ENCODE assay signal across 8 cellular contexts in genomic region chr10:32053392-32053791, GRCh38. TPM values are rescaled to one million over a fixed set of nuclear protein-coding genes. Genes with fewer than 3 reads are reported as not detected.
A peak's percentile ranks its signal among the peaks of the same experiment; 100 is the strongest.
DNase-seq lines count a peak whose midpoint lies in the region; ATAC-seq and TF ChIP-seq lines count a peak whose summit lies in the region.
"Not testable (repeated sequence)": the region's sequence is repeated elsewhere in the genome, so short reads cannot be mapped to it uniquely, and the experiment has no call there.

No MANE protein-coding gene starts in this region.

- DNase-seq in AG09309 (ENCODE audit: low read depth); HFF-Myc (ENCODE audit: extremely low read depth, low read depth); T-cell; effector memory CD8-positive, alpha-beta T cell: not testable (repeated sequence)

- H3K27ac Mint-ChIP-seq in T-cell; activated naive CD8-positive, alpha-beta T cell; stimulated activated memory B cell treated with anti-CD40 and anti-IgM and Interleukin-4, amounts not matched to agents 10 μg/mL and 1 μg/mL and 100 μg/mL, for 72 hours: not testable (repeated sequence)
- H3K27ac Mint-ChIP-seq in effector memory CD8-positive, alpha-beta T cell, result peak overlapping the region; percentile 84 to 87

- not testable (repeated sequence) for H3K27me3 ChIP-seq in neural cell (ENCODE audit: insufficient read depth, low read depth, low read length)

- peak overlapping the region; percentile 96 to 99 (median 96) for H3K4me3 Mint-ChIP-seq in T-cell
- peak overlapping the region; percentile 98 for H3K4me3 Mint-ChIP-seq in activated naive CD8-positive, alpha-beta T cell
- H3K4me3 Mint-ChIP-seq in effector memory CD8-positive, alpha-beta T cell, result peak overlapping the region; percentile 96 to 99
- peak overlapping the region; percentile 96 for H3K4me3 Mint-ChIP-seq in stimulated activated memory B cell treated with anti-CD40 and anti-IgM and Interleukin-4, amounts not matched to agents 10 μg/mL and 1 μg/mL and 100 μg/mL, for 72 hours

- H3F3A ChIP-seq in neural cell (ENCODE audit: insufficient read depth, low read length, poor library complexity, severe bottlenecking), result not testable (repeated sequence)

- not testable (repeated sequence) for H3K9ac ChIP-seq in neural cell (ENCODE audit: low read length)

- H3K4me2 ChIP-seq in neural cell (ENCODE audit: low read length), result peak overlapping the region; percentile 87

- not testable (repeated sequence) for H3K9me3 ChIP-seq in neural cell (ENCODE audit: low read length)

- not testable (repeated sequence) for TF ChIP-seq RAD21 in neural cell (conservative IDR thresholded peaks at IDR 0.05)

- H3K79me2 ChIP-seq in neural cell (replicated peaks; ENCODE audit: insufficient read depth, low read length), result peaks cover 72% of the 10 kb centered on the region

- CTCF ChIA-PET in T-cell (lab: Charles Lee), result not testable (repeated sequence)

- H3K9me3 Mint-ChIP-seq in T-cell; activated naive CD8-positive, alpha-beta T cell (ENCODE audit: low read depth); effector memory CD8-positive, alpha-beta T cell; stimulated activated memory B cell treated with anti-CD40 and anti-IgM and Interleukin-4, amounts not matched to agents 10 μg/mL and 1 μg/mL and 100 μg/mL, for 72 hours: not testable (repeated sequence)

- not testable (repeated sequence) for TF ChIP-seq CTCF in AG09309 (IDR thresholded peaks at IDR 0.05; ENCODE audit: control insufficient read depth, insufficient read depth, low read depth, low read length, missing control alignments); HFF-Myc (IDR thresholded peaks at IDR 0.05; ENCODE audit: low read depth, low read length, missing control alignments); neural cell (IDR thresholded peaks at IDR 0.05; ENCODE audit: poor library complexity, severe bottlenecking)

- not testable (repeated sequence) for TF ChIP-seq EP300 in neural cell (conservative IDR thresholded peaks at IDR 0.05; ENCODE audit: poor library complexity, severe bottlenecking)

- H3K27ac ChIP-seq in neural cell (ENCODE audit: low read length), result not testable (repeated sequence)

- ATAC-seq in T-cell (replicated peaks in 1 of 4); effector memory CD8-positive, alpha-beta T cell (replicated peaks); stimulated activated memory B cell treated with anti-CD40 and anti-IgM and Interleukin-4, amounts not matched to agents 10 μg/mL and 1 μg/mL and 100 μg/mL, for 72 hours: not testable (repeated sequence)

- not testable (repeated sequence) for H2AFZ ChIP-seq in neural cell (ENCODE audit: low read depth, low read length)

- H3K36me3 Mint-ChIP-seq in T-cell; activated naive CD8-positive, alpha-beta T cell; stimulated activated memory B cell treated with anti-CD40 and anti-IgM and Interleukin-4, amounts not matched to agents 10 μg/mL and 1 μg/mL and 100 μg/mL, for 72 hours: not testable (repeated sequence)
- peaks cover 25% of the 10 kb centered on the region for H3K36me3 Mint-ChIP-seq in effector memory CD8-positive, alpha-beta T cell (ENCODE audit: insufficient read depth)

- POLR2A ChIA-PET in T-cell (lab: Charles Lee), result not testable (repeated sequence)

- peaks cover 66 to 83% (median 78%) of the 10 kb centered on the region in 3 donors for H3K4me1 Mint-ChIP-seq in T-cell
- H3K4me1 Mint-ChIP-seq in activated naive CD8-positive, alpha-beta T cell (ENCODE audit: low read depth), result peaks cover 70% of the 10 kb centered on the region
- H3K4me1 Mint-ChIP-seq in effector memory CD8-positive, alpha-beta T cell (ENCODE audit: low read depth in 2 of 2), result peaks cover 46 to 72% of the 10 kb centered on the region in 2 donors
- peaks cover 58% of the 10 kb centered on the region for H3K4me1 Mint-ChIP-seq in stimulated activated memory B cell treated with anti-CD40 and anti-IgM and Interleukin-4, amounts not matched to agents 10 μg/mL and 1 μg/mL and 100 μg/mL, for 72 hours

- H3K4me3 ChIP-seq in AG09309 (ENCODE audit: control insufficient read depth, low read depth, low read length) (peak overlapping the region; percentile 9), HFF-Myc (replicated peaks; ENCODE audit: low read depth, low read length) (peak overlapping the region; percentile 89), iPS-11a (ENCODE audit: low read depth, low read length) (peak overlapping the region; percentile 96), neural cell (ENCODE audit: low read length) (peak overlapping the region; percentile 93)

- H4K20me1 ChIP-seq in neural cell (ENCODE audit: insufficient read depth), result peaks cover 23% of the 10 kb centered on the region

- not testable (repeated sequence) for H3K9me2 ChIP-seq in neural cell (ENCODE audit: insufficient read depth, low read length)

- H3K36me3 ChIP-seq in neural cell (ENCODE audit: insufficient read depth, low read length), result not testable (repeated sequence)

- not testable (repeated sequence) for H3K27me3 Mint-ChIP-seq in T-cell; activated naive CD8-positive, alpha-beta T cell; effector memory CD8-positive, alpha-beta T cell; stimulated activated memory B cell treated with anti-CD40 and anti-IgM and Interleukin-4, amounts not matched to agents 10 μg/mL and 1 μg/mL and 100 μg/mL, for 72 hours

RNA-seq across cellular contexts. Expression of gene KIF5B, which starts 2.8 kb away (rescaled TPM):
- 10 to 100 TPM; 42.3 to 51.9 (median 44.8) TPM for total RNA-seq in T-cell
- 78.5 and 96.3 TPM in 2 replicates for polyA plus RNA-seq in neural cell
- polyA minus RNA-seq in neural cell, result 190 and 217 TPM in 2 replicates

Comparison
In these comparisons a context has a peak if more than half of its experiments do, and no peak if none do; other contexts are left out.
1. H3K4me3 ChIP-seq: peak in every context shown above with its lines; median percentile 96 in iPS-11a; 93 in neural cell; 89 in HFF-Myc; 9 in AG09309.